In genomic region chr2:8045081-8045614, GRCh38 we compare ENCODE assay signal across 16 cellular contexts.
A peak's percentile ranks its signal among the peaks of the same experiment; 100 is the strongest.
DNase-seq lines count a peak whose midpoint lies in the region; ATAC-seq and TF ChIP-seq lines count a peak whose summit lies in the region.
"Had no signal": no experiment of that assay in that cellular context is flagged by ENCODE, and none has a peak within 500 bp of the region (broad histone marks: within the 10 kb centered on the region; RNA-seq: fewer than 3 reads in every experiment).

No MANE protein-coding gene starts in this region.

- no peak for ATAC-seq in activated CD4-positive, alpha-beta T cell treated with anti-CD3 and anti-CD28 coated beads for 36 hours
- no peak for ATAC-seq in stimulated activated effector memory CD8-positive, alpha-beta T cell treated with anti-CD3 and anti-CD28 coated beads, Interleukin-12 subunit alpha, Interleukin-12 subunit beta, amount 100 ng/mL, for 72 hours
- ATAC-seq: A549, HCT116 had no signal

- no peak overlapping the region for H3K4me3 Mint-ChIP-seq in activated CD4-positive, alpha-beta T cell treated with anti-CD3 and anti-CD28 coated beads for 36 hours
- H3K4me3 Mint-ChIP-seq in neural crest cell: no peak overlapping the region
- no peak overlapping the region for H3K4me3 Mint-ChIP-seq in stimulated activated effector memory CD8-positive, alpha-beta T cell treated with anti-CD3 and anti-CD28 coated beads, Interleukin-12 subunit alpha, Interleukin-12 subunit beta, amount 100 ng/mL, for 72 hours
- H3K4me3 Mint-ChIP-seq: CD4-positive, alpha-beta T cell; HFFc6 had no signal

- POLR2A ChIA-PET in activated CD4-positive, alpha-beta T cell treated with anti-CD3 and anti-CD28 coated beads for 36 hours (lab: Charles Lee): no interaction called here

- peaks cover 13% of the 10 kb centered on the region for H3K4me1 Mint-ChIP-seq in activated CD4-positive, alpha-beta T cell treated with anti-CD3 and anti-CD28 coated beads for 36 hours
- H3K4me1 Mint-ChIP-seq in neural crest cell: peaks cover 4% of the 10 kb centered on the region
- peaks cover 18% of the 10 kb centered on the region for H3K4me1 Mint-ChIP-seq in stimulated activated effector memory CD8-positive, alpha-beta T cell treated with anti-CD3 and anti-CD28 coated beads, Interleukin-12 subunit alpha, Interleukin-12 subunit beta, amount 100 ng/mL, for 72 hours

- no peak for DNase-seq in activated CD4-positive, alpha-beta T cell treated with anti-CD3 and anti-CD28 coated beads for 36 hours
- DNase-seq in activated CD4-positive, alpha-beta T cell treated with anti-CD3 and anti-CD28 coated beads, Interleukin-2, amount 50 U/mL, for 48 hours: no peak
- DNase-seq in neural crest cell (ENCODE audit: low read depth, low spot score) (no peak), NCI-H226 (no peak), UCSD-AML1 (lab: John Stamatoyannopoulos, UW; ENCODE audit: unreplicated experiment) (no peak)
- no peak for DNase-seq in stimulated activated effector memory CD8-positive, alpha-beta T cell treated with anti-CD3 and anti-CD28 coated beads, Interleukin-12 subunit alpha, Interleukin-12 subunit beta, amount 100 ng/mL, for 72 hours (ENCODE audit: low spot score in 2 of 2)
- DNase-seq in stimulated activated CD8-positive, alpha-beta memory T cell treated with anti-CD3 and anti-CD28 coated beads, Interleukin-4, amount 100 ng/mL, for 48 hours: no peak
- DNase-seq: AML-193; Caco-2; CD4-positive, alpha-beta T cell; GOT3; H7; HFFc6; IMR-90 had no signal

- CTCF ChIA-PET in activated CD4-positive, alpha-beta T cell treated with anti-CD3 and anti-CD28 coated beads for 36 hours (lab: Charles Lee): interaction anchor here (0.7 to 1.1 kb wide), 2 partner anchors 25 to 126 kb away, joined by 3 to 4 read pairs; no protein-coding TSS in a partner anchor

- H3K9me3 Mint-ChIP-seq in activated CD4-positive, alpha-beta T cell treated with anti-CD3 and anti-CD28 coated beads for 36 hours (ENCODE audit: low read depth): no peaks in the 10 kb centered on the region
- peaks cover 13% of the 10 kb centered on the region for H3K9me3 Mint-ChIP-seq in neural crest cell
- H3K9me3 Mint-ChIP-seq in stimulated activated effector memory CD8-positive, alpha-beta T cell treated with anti-CD3 and anti-CD28 coated beads, Interleukin-12 subunit alpha, Interleukin-12 subunit beta, amount 100 ng/mL, for 72 hours: no peaks in the 10 kb centered on the region
- H3K9me3 Mint-ChIP-seq: CD4-positive, alpha-beta T cell; HFFc6 had no signal

- H3K27me3 Mint-ChIP-seq in activated CD4-positive, alpha-beta T cell treated with anti-CD3 and anti-CD28 coated beads for 36 hours: peaks cover 5% of the 10 kb centered on the region
- H3K27me3 Mint-ChIP-seq in neural crest cell (ENCODE audit: low read depth): no peaks in the 10 kb centered on the region
- H3K27me3 Mint-ChIP-seq: CD4-positive, alpha-beta T cell had no signal

- TF ChIP-seq CTCF in neural crest cell (conservative IDR thresholded peaks at IDR 0.05): no peak

- intact Hi-C loops in activated CD4-positive, alpha-beta T cell treated with anti-CD3 and anti-CD28 coated beads for 36 hours (cut with DNase I, micrococcal nuclease): no loop called here

- H3K27ac Mint-ChIP-seq in activated CD4-positive, alpha-beta T cell treated with anti-CD3 and anti-CD28 coated beads for 36 hours: peak overlapping the region; percentile 32
- H3K27ac Mint-ChIP-seq in neural crest cell (ENCODE audit: unreplicated experiment): peak overlapping the region; percentile 1
- peak overlapping the region; percentile 49 for H3K27ac Mint-ChIP-seq in stimulated activated effector memory CD8-positive, alpha-beta T cell treated with anti-CD3 and anti-CD28 coated beads, Interleukin-12 subunit alpha, Interleukin-12 subunit beta, amount 100 ng/mL, for 72 hours
- H3K27ac Mint-ChIP-seq: CD4-positive, alpha-beta T cell; HFFc6 had no signal

- H3K36me3 Mint-ChIP-seq in activated CD4-positive, alpha-beta T cell treated with anti-CD3 and anti-CD28 coated beads for 36 hours (ENCODE audit: low read depth): no peaks in the 10 kb centered on the region
- peaks cover 7% of the 10 kb centered on the region for H3K36me3 Mint-ChIP-seq in neural crest cell (ENCODE audit: low read depth)
- H3K36me3 Mint-ChIP-seq in stimulated activated effector memory CD8-positive, alpha-beta T cell treated with anti-CD3 and anti-CD28 coated beads, Interleukin-12 subunit alpha, Interleukin-12 subunit beta, amount 100 ng/mL, for 72 hours: no peaks in the 10 kb centered on the region
